ENCODE assay signal across 1 cellular context in genomic region chr16:56869513-56870270, GRCh38.
TF ChIP-seq lines count a peak whose summit lies in the region.

No MANE protein-coding gene starts in this region.

TF ChIP-seq in HepG2, 621 proteins besides CTCF, POLR2A, EP300 and RAD21 (continued from another document and continues in another):
- TF ChIP-seq FOXK2 (IDR thresholded peaks at IDR 0.05) (no peak), CSRNP2 (CRISPR knock-in tag; conservative IDR thresholded peaks at IDR 0.05; ENCODE audit: low read depth) (no peak), STAT5B (CRISPR knock-in tag; IDR thresholded peaks at IDR 0.05) (no peak), ZFP62 (CRISPR knock-in tag; IDR thresholded peaks at IDR 0.05) (no peak), NAIF1 (CRISPR knock-in tag; IDR thresholded peaks at IDR 0.05; ENCODE audit: borderline replicate concordance) (no peak), ZNF576 (CRISPR knock-in tag; IDR thresholded peaks at IDR 0.05) (no peak), SRSF4 (IDR thresholded peaks at IDR 0.05; ENCODE audit: low read depth, low read length, poor library complexity, severe bottlenecking) (no peak), GPBP1L1 (CRISPR knock-in tag; IDR thresholded peaks at IDR 0.05) (no peak), TBL1XR1 (IDR thresholded peaks at IDR 0.05; ENCODE audit: borderline replicate concordance, low read length, partially characterized antibody) (no peak), DNMT1 (CRISPR knock-in tag; IDR thresholded peaks at IDR 0.05) (no peak), SP5 (CRISPR knock-in tag; IDR thresholded peaks at IDR 0.05; ENCODE audit: borderline replicate concordance, low read depth) (no peak), EHMT2 (IDR thresholded peaks at IDR 0.05; ENCODE audit: borderline replicate concordance, low read depth, low read length) (no peak), HES4 (CRISPR knock-in tag; IDR thresholded peaks at IDR 0.05; ENCODE audit: borderline replicate concordance) (no peak), TFAP4 (IDR thresholded peaks at IDR 0.05; ENCODE audit: borderline replicate concordance, low read depth) (no peak), ZFAT (CRISPR knock-in tag; conservative IDR thresholded peaks at IDR 0.05) (no peak), SKIL (CRISPR knock-in tag; IDR thresholded peaks at IDR 0.05; ENCODE audit: borderline replicate concordance) (no peak), ZNF441 (CRISPR knock-in tag; IDR thresholded peaks at IDR 0.05; ENCODE audit: borderline replicate concordance) (no peak), SRSF1 (optimal IDR thresholded peaks at IDR 0.05; ENCODE audit: low read depth, low read length) (no peak), MBD4 (IDR thresholded peaks at IDR 0.05; ENCODE audit: borderline replicate concordance, low read length) (no peak), ATF6 (CRISPR knock-in tag; conservative IDR thresholded peaks at IDR 0.05) (no peak), AKAP8 (CRISPR knock-in tag; IDR thresholded peaks at IDR 0.05) (no peak), KAT8 (CRISPR knock-in tag; IDR thresholded peaks at IDR 0.05) (peak; percentile 38; the same call in 1 of the 2 replicates), REXO4 (CRISPR knock-in tag; IDR thresholded peaks at IDR 0.05; ENCODE audit: borderline replicate concordance) (no peak), RFX1 (IDR thresholded peaks at IDR 0.05) (no peak), TEF (CRISPR knock-in tag; IDR thresholded peaks at IDR 0.05) (no peak), ZBTB38 (CRISPR knock-in tag; IDR thresholded peaks at IDR 0.05) (no peak), ZNF616 (CRISPR knock-in tag; IDR thresholded peaks at IDR 0.05; ENCODE audit: low read depth) (no peak), NFE2 (CRISPR knock-in tag; IDR thresholded peaks at IDR 0.05) (peak; percentile 81; the same call in 1 of the 2 replicates), PHF20 (CRISPR knock-in tag; IDR thresholded peaks at IDR 0.05) (no peak), ZNF564 (CRISPR knock-in tag; IDR thresholded peaks at IDR 0.05) (no peak), ZNF567 (CRISPR knock-in tag; IDR thresholded peaks at IDR 0.05; ENCODE audit: borderline replicate concordance) (no peak), ZNF75D (CRISPR knock-in tag; IDR thresholded peaks at IDR 0.05; ENCODE audit: borderline replicate concordance) (no peak), FLYWCH1 (CRISPR knock-in tag; IDR thresholded peaks at IDR 0.05) (no peak), MTERF4 (CRISPR knock-in tag; IDR thresholded peaks at IDR 0.05) (no peak), GPN1 (CRISPR knock-in tag; IDR thresholded peaks at IDR 0.05; ENCODE audit: borderline replicate concordance) (no peak), MYC (CRISPR knock-in tag; IDR thresholded peaks at IDR 0.05; ENCODE audit: borderline replicate concordance) (peak; percentile 18; the same call in 1 of the 2 replicates), ZNF180 (CRISPR knock-in tag; IDR thresholded peaks at IDR 0.05; ENCODE audit: borderline replicate concordance, low read depth) (no peak), ARHGAP35 (CRISPR knock-in tag; IDR thresholded peaks at IDR 0.05; ENCODE audit: borderline replicate concordance) (no peak), ZNF878 (CRISPR knock-in tag; IDR thresholded peaks at IDR 0.05) (no peak), RBAK (CRISPR knock-in tag; IDR thresholded peaks at IDR 0.05) (no peak), FOSL2 (CRISPR knock-in tag; IDR thresholded peaks at IDR 0.05) (peak; percentile 63), ZNF44 (CRISPR knock-in tag; IDR thresholded peaks at IDR 0.05) (no peak), TMF1 (CRISPR knock-in tag; IDR thresholded peaks at IDR 0.05; ENCODE audit: low read depth) (no peak), ZNF12 (CRISPR knock-in tag; IDR thresholded peaks at IDR 0.05) (no peak), ZSCAN5A (CRISPR knock-in tag; IDR thresholded peaks at IDR 0.05; ENCODE audit: borderline replicate concordance) (no peak), ZBTB10 (CRISPR knock-in tag; IDR thresholded peaks at IDR 0.05; ENCODE audit: borderline replicate concordance) (no peak), NR0B2 (CRISPR knock-in tag; IDR thresholded peaks at IDR 0.05) (no peak), ZBTB25 (CRISPR knock-in tag; IDR thresholded peaks at IDR 0.05) (0 out of 2 replicates have a peak, but pooled peaks have one; percentile 68), ZNF703 (CRISPR knock-in tag; IDR thresholded peaks at IDR 0.05; ENCODE audit: borderline replicate concordance) (no peak), NFE2L1 (CRISPR knock-in tag; IDR thresholded peaks at IDR 0.05; ENCODE audit: borderline replicate concordance) (no peak), SSRP1 (CRISPR knock-in tag; IDR thresholded peaks at IDR 0.05) (no peak), ZNF639 (CRISPR knock-in tag; conservative IDR thresholded peaks at IDR 0.05) (no peak)
